ENCODE assay signal across 28 cellular contexts in the genomic region with DNA sequence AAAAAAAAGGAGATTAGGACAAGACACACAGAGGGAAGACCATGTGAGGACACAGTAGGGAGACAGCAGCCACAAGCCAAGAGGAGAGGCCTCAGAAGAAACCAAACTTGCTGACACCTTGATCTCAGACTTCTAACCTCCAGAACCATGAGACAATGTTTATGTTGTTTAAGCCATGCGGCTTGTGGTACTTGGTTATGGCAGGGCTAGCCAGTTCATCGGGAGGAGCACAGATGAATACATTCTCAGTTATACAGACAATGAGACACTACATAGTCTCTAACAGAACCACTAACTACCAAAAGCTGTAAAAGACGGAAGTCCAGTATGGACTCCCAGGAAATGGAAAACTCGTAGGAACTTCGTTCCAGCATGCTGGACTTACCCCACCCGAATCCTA.
"Had no signal": no experiment of that assay in that cellular context is flagged by ENCODE, and none has a peak within 500 bp of the region (broad histone marks: within the 10 kb centered on the region; RNA-seq: fewer than 3 reads in every experiment).

No MANE protein-coding gene starts in this region.

- H3K4me3 ChIP-seq: ascending aorta, breast epithelium, cardiac muscle cell, coronary artery, dorsolateral prefrontal cortex, esophagus squamous epithelium, gastroesophageal sphincter had no signal

- H3K36me3 Mint-ChIP-seq: activated CD8-positive, alpha-beta memory T cell treated with anti-CD3 and anti-CD28 coated beads, Interleukin-2, amount 10 ng/mL, durations not matched to agents 7 days and 5 days; activated naive CD4-positive, alpha-beta T cell treated with anti-CD3 and anti-CD28 coated beads, Interleukin-2, amount 50 U/mL, for 72 hours; activated naive CD8-positive, alpha-beta T cell treated with anti-CD3 and anti-CD28 coated beads, Interleukin-2, amount 10 ng/mL, durations not matched to agents 7 days and 5 days; brain had no signal

- H3K36me3 ChIP-seq: ascending aorta, breast epithelium, cardiac muscle cell, gastroesophageal sphincter had no signal

- H3K9me3 Mint-ChIP-seq: activated naive CD4-positive, alpha-beta T cell treated with anti-CD3 and anti-CD28 coated beads, Interleukin-2, amount 10 ng/mL, durations not matched to agents 7 days and 5 days; activated naive CD4-positive, alpha-beta T cell treated with anti-CD3 and anti-CD28 coated beads, Interleukin-2, amount 50 U/mL, for 72 hours; activated naive CD8-positive, alpha-beta T cell treated with anti-CD3 and anti-CD28 coated beads, Interleukin-2, amount 10 ng/mL, durations not matched to agents 7 days and 5 days; brain; central memory CD8-positive, alpha-beta T cell; dendritic cell treated with granulocyte-macrophage colony-stimulating factor and Interleukin-4, amounts not matched to agents 40 ng/mL and 50 ng/mL, for 4 days had no signal

- H3K4me1 ChIP-seq: breast epithelium, esophagus squamous epithelium had no signal

- DNase-seq: activated CD4-positive, alpha-beta T cell treated with anti-CD3 and anti-CD28 coated beads for 4 hours; activated CD4-positive, alpha-beta T cell treated with anti-CD3 and anti-CD28 coated beads, Interleukin-2, amount 50 U/mL, for 1 hour; activated CD4-positive, alpha-beta T cell treated with anti-CD3 and anti-CD28 coated beads, Interleukin-2, amount 50 U/mL, for 48 hours; activated CD4-positive, CD25-positive, alpha-beta regulatory T cell; activated CD4-positive, CD25-positive, alpha-beta regulatory T cell treated with anti-CD3 and anti-CD28 coated beads, Interleukin-2, amount 50 U/mL, for 72 hours; activated CD8-positive, alpha-beta memory T cell treated with anti-CD3 and anti-CD28 coated beads, Interleukin-2, amount 10 ng/mL, durations not matched to agents 7 days and 5 days; activated CD8-positive, alpha-beta memory T cell treated with anti-CD3 and anti-CD28 coated beads, Interleukin-2, amount 50 U/mL, for 4 hours; activated CD8-positive, alpha-beta T cell treated with anti-CD3 and anti-CD28 coated beads, Interleukin-2, amount 10 ng/mL, durations not matched to agents 7 days and 5 days; activated gamma-delta T cell; activated naive CD4-positive, alpha-beta T cell; activated naive CD4-positive, alpha-beta T cell treated with anti-CD3 and anti-CD28 coated beads, Interleukin-2, amount 10 ng/mL, durations not matched to agents 7 days and 5 days; activated naive CD8-positive, alpha-beta T cell treated with anti-CD3 and anti-CD28 coated beads, Interleukin-2, amount 10 ng/mL, durations not matched to agents 7 days and 5 days; activated T-cell treated with anti-CD3 and anti-CD28 coated beads, Interleukin-2, amount 50 U/mL, for 1 hour; activated T-cell treated with anti-CD3 and anti-CD28 coated beads, Interleukin-2, amount 50 U/mL, for 48 hours; dorsolateral prefrontal cortex; effector memory CD4-positive, alpha-beta T cell; esophagus squamous epithelium; foreskin melanocyte; head of caudate nucleus had no signal

- H3K4me1 Mint-ChIP-seq: activated CD8-positive, alpha-beta memory T cell treated with anti-CD3 and anti-CD28 coated beads, Interleukin-2, amount 10 ng/mL, durations not matched to agents 7 days and 5 days; activated naive CD4-positive, alpha-beta T cell treated with anti-CD3 and anti-CD28 coated beads, Interleukin-2, amount 10 ng/mL, durations not matched to agents 7 days and 5 days; activated naive CD8-positive, alpha-beta T cell treated with anti-CD3 and anti-CD28 coated beads, Interleukin-2, amount 10 ng/mL, durations not matched to agents 7 days and 5 days; central memory CD8-positive, alpha-beta T cell had no signal

- H3K27me3 ChIP-seq: ascending aorta, breast epithelium, cardiac muscle cell, dorsolateral prefrontal cortex, esophagus squamous epithelium, gastroesophageal sphincter had no signal

- H3K9me3 ChIP-seq: ascending aorta, breast epithelium, esophagus squamous epithelium, gastroesophageal sphincter had no signal

- H3K4me3 Mint-ChIP-seq: activated CD8-positive, alpha-beta memory T cell treated with anti-CD3 and anti-CD28 coated beads, Interleukin-2, amount 10 ng/mL, durations not matched to agents 7 days and 5 days; activated CD8-positive, alpha-beta T cell treated with anti-CD3 and anti-CD28 coated beads, Interleukin-2, amount 10 ng/mL, durations not matched to agents 7 days and 5 days; activated naive CD4-positive, alpha-beta T cell treated with anti-CD3 and anti-CD28 coated beads, Interleukin-2, amount 10 ng/mL, durations not matched to agents 7 days and 5 days; activated naive CD8-positive, alpha-beta T cell treated with anti-CD3 and anti-CD28 coated beads, Interleukin-2, amount 10 ng/mL, durations not matched to agents 7 days and 5 days; brain; central memory CD8-positive, alpha-beta T cell; dendritic cell treated with granulocyte-macrophage colony-stimulating factor and Interleukin-4, amounts not matched to agents 40 ng/mL and 50 ng/mL, for 4 days had no signal

- ATAC-seq: activated CD8-positive, alpha-beta memory T cell treated with anti-CD3 and anti-CD28 coated beads, Interleukin-2, amount 10 ng/mL, durations not matched to agents 7 days and 5 days; activated CD8-positive, alpha-beta T cell treated with anti-CD3 and anti-CD28 coated beads, Interleukin-2, amount 10 ng/mL, durations not matched to agents 7 days and 5 days; activated naive CD4-positive, alpha-beta T cell treated with anti-CD3 and anti-CD28 coated beads, Interleukin-2, amount 50 U/mL, for 72 hours; gastroesophageal sphincter had no signal

- H3K27me3 Mint-ChIP-seq: activated CD8-positive, alpha-beta memory T cell treated with anti-CD3 and anti-CD28 coated beads, Interleukin-2, amount 10 ng/mL, durations not matched to agents 7 days and 5 days; activated naive CD4-positive, alpha-beta T cell treated with anti-CD3 and anti-CD28 coated beads, Interleukin-2, amount 10 ng/mL, durations not matched to agents 7 days and 5 days; activated naive CD8-positive, alpha-beta T cell treated with anti-CD3 and anti-CD28 coated beads, Interleukin-2, amount 10 ng/mL, durations not matched to agents 7 days and 5 days; central memory CD8-positive, alpha-beta T cell; dendritic cell treated with granulocyte-macrophage colony-stimulating factor and Interleukin-4, amounts not matched to agents 40 ng/mL and 50 ng/mL, for 4 days had no signal

- H3K27ac Mint-ChIP-seq: activated CD8-positive, alpha-beta memory T cell treated with anti-CD3 and anti-CD28 coated beads, Interleukin-2, amount 10 ng/mL, durations not matched to agents 7 days and 5 days; activated CD8-positive, alpha-beta T cell treated with anti-CD3 and anti-CD28 coated beads, Interleukin-2, amount 10 ng/mL, durations not matched to agents 7 days and 5 days; activated naive CD4-positive, alpha-beta T cell treated with anti-CD3 and anti-CD28 coated beads, Interleukin-2, amount 10 ng/mL, durations not matched to agents 7 days and 5 days; activated naive CD4-positive, alpha-beta T cell treated with anti-CD3 and anti-CD28 coated beads, Interleukin-2, amount 50 U/mL, for 72 hours; activated naive CD8-positive, alpha-beta T cell treated with anti-CD3 and anti-CD28 coated beads, Interleukin-2, amount 10 ng/mL, durations not matched to agents 7 days and 5 days; brain; dendritic cell treated with granulocyte-macrophage colony-stimulating factor and Interleukin-4, amounts not matched to agents 40 ng/mL and 50 ng/mL, for 4 days had no signal

- H3K27ac ChIP-seq: ascending aorta, breast epithelium, cardiac muscle cell, coronary artery, esophagus squamous epithelium, gastroesophageal sphincter had no signal
